In genomic region chr6:39998126-39998525, GRCh38 we compare ENCODE assay signal across 26 cellular contexts.
"Had no signal": no experiment of that assay in that cellular context is flagged by ENCODE, and none has a peak within 500 bp of the region (broad histone marks: within the 10 kb centered on the region; RNA-seq: fewer than 3 reads in every experiment).

No MANE protein-coding gene starts in this region.

- H3K9ac ChIP-seq: SK-N-SH had no signal

- H3K36me3 ChIP-seq: adrenal gland, Peyer's patch, SJCRH30, WERI-Rb-1 had no signal

- H3K27ac ChIP-seq: adrenal gland, Peyer's patch, RWPE1, SJCRH30, WERI-Rb-1 had no signal

- DNase-seq: activated CD4-positive, alpha-beta T cell treated with anti-CD3 and anti-CD28 coated beads for 4 hours; activated CD8-positive, alpha-beta memory T cell treated with anti-CD3 and anti-CD28 coated beads, Interleukin-2, amount 50 U/mL, for 4 hours; activated CD8-positive, alpha-beta T cell treated with anti-CD3 and anti-CD28 coated beads for 36 hours; activated naive CD4-positive, alpha-beta T cell treated with anti-CD3 and anti-CD28 coated beads, Interleukin-2, amount 50 U/mL, for 16 hours; activated naive CD8-positive, alpha-beta T cell treated with anti-CD3 and anti-CD28 coated beads, Interleukin-2, amount 10 ng/mL, durations not matched to agents 7 days and 5 days; activated T-cell treated with anti-CD3 and anti-CD28 coated beads, Interleukin-2, amount 50 U/mL, for 72 hours; adrenal gland; anterior cingulate cortex; caudate nucleus; Karpas-422; MM.1S; NCI-H146; NCI-H187 treated with DMSO at 0.1 percent for 48 hours; NCI-H2107; NCI-H446; NCI-H526; NK-92 treated with Interleukin-12 subunit alpha and Interleukin-12 subunit beta, amount 100 ng/mL, for 24 hours; Peyer's patch; Right ventricle myocardium superior; SJCRH30; SK-N-SH; T-helper 1 cell; WERI-Rb-1 had no signal

- H3K4me2 ChIP-seq: SK-N-SH had no signal

- H3K27ac Mint-ChIP-seq: activated CD8-positive, alpha-beta T cell treated with anti-CD3 and anti-CD28 coated beads for 36 hours; activated naive CD8-positive, alpha-beta T cell treated with anti-CD3 and anti-CD28 coated beads, Interleukin-2, amount 10 ng/mL, durations not matched to agents 7 days and 5 days; activated T-cell treated with anti-CD3 and anti-CD28 coated beads, Interleukin-2, amount 50 U/mL, for 72 hours; activated T-helper 2 cell treated with anti-CD3 and anti-CD28 coated beads, Interferon-gamma antibody, Interleukin-2, Interleukin-4, amounts not matched to agents 10 μg/mL and 5 μg/mL and 100 μg/mL, durations not matched to agents 14 hours and 24 hours and 36 hours had no signal

- H3K4me1 ChIP-seq: adrenal gland, Peyer's patch, SJCRH30 had no signal

- H3K4me1 Mint-ChIP-seq: activated naive CD8-positive, alpha-beta T cell treated with anti-CD3 and anti-CD28 coated beads, Interleukin-2, amount 10 ng/mL, durations not matched to agents 7 days and 5 days had no signal

- H3K4me3 ChIP-seq: adrenal gland, Peyer's patch, SJCRH30 had no signal

- ATAC-seq: activated CD4-positive, CD25-positive, alpha-beta regulatory T cell treated with anti-CD3 and anti-CD28 coated beads, Interleukin-2, amount 50 U/mL, for 24 hours; activated CD8-positive, alpha-beta T cell treated with anti-CD3 and anti-CD28 coated beads for 36 hours; activated T-cell treated with anti-CD3 and anti-CD28 coated beads, Interleukin-2, amount 50 U/mL, for 72 hours had no signal

- H3K27me3 Mint-ChIP-seq: activated naive CD8-positive, alpha-beta T cell treated with anti-CD3 and anti-CD28 coated beads, Interleukin-2, amount 10 ng/mL, durations not matched to agents 7 days and 5 days had no signal

- H3K27me3 ChIP-seq: adrenal gland, Peyer's patch, SJCRH30 had no signal

- H3K9me3 ChIP-seq: SK-N-SH had no signal

- H3K36me3 Mint-ChIP-seq: activated naive CD8-positive, alpha-beta T cell treated with anti-CD3 and anti-CD28 coated beads, Interleukin-2, amount 10 ng/mL, durations not matched to agents 7 days and 5 days had no signal

- H3K4me3 Mint-ChIP-seq: activated CD8-positive, alpha-beta T cell treated with anti-CD3 and anti-CD28 coated beads for 36 hours; activated naive CD8-positive, alpha-beta T cell treated with anti-CD3 and anti-CD28 coated beads, Interleukin-2, amount 10 ng/mL, durations not matched to agents 7 days and 5 days; activated T-cell treated with anti-CD3 and anti-CD28 coated beads, Interleukin-2, amount 50 U/mL, for 72 hours had no signal
